ENCODE assay signal across 9 cellular contexts in the genomic region with DNA sequence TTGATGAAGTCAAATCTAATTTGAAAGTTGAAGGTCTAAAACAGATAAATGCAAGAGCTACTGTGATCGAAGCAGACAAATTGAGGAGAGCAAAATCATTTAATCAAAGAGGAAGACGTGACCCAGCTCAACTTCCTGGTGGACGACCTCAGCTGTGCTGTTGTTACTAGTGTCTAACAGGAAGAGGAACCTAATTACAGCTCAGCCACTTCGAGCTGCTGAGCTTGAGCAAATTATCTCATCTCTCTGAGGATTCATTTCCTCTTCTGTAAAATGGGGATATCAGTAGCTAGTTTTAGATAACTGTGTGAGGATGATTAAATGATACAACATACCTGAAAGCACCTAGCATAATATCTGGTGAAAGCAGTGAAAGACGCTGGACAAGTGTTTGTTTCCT. TPM values are rescaled to one million over a fixed set of nuclear protein-coding genes. Genes with fewer than 3 reads are reported as not detected.
DNase-seq lines count a peak whose midpoint lies in the region; ATAC-seq and TF ChIP-seq lines count a peak whose summit lies in the region.
"Had no signal": no experiment of that assay in that cellular context is flagged by ENCODE, and none has a peak within 500 bp of the region (broad histone marks: within the 10 kb centered on the region; RNA-seq: fewer than 3 reads in every experiment).

No MANE protein-coding gene starts in this region.

- H4K20me1 ChIP-seq in Karpas-422 (ENCODE audit: insufficient read depth, low read depth, low read length): no peaks in the 10 kb centered on the region

- ATAC-seq in GM19467 (IDR thresholded peaks at IDR 0.05; ENCODE audit: unreplicated experiment) (peak; percentile 54), HG02571 (IDR thresholded peaks at IDR 0.05; ENCODE audit: unreplicated experiment) (no peak)

- H2AFZ ChIP-seq in Karpas-422 (ENCODE audit: low read length): peak overlapping the region; percentile 81

- peaks cover 18% of the 10 kb centered on the region for H3K4me1 ChIP-seq in Karpas-422 (ENCODE audit: low read length)
- no peaks in the 10 kb centered on the region for H3K4me1 ChIP-seq in effector memory CD4-positive, alpha-beta T cell (ENCODE audit: control insufficient read depth, insufficient read depth, low read length, poor library complexity, severe bottlenecking)

- H3K4me3 ChIP-seq in GM06990 (replicated peaks; ENCODE audit: low read depth, low read length) (no peak overlapping the region), Karpas-422 (ENCODE audit: low read length) (0 out of 2 replicates have a peak overlapping the region, but pooled peaks have one; percentile 2)
- no peak overlapping the region for H3K4me3 ChIP-seq in effector memory CD4-positive, alpha-beta T cell (ENCODE audit: insufficient read depth, low read depth, low read length, poor library complexity, severe bottlenecking)

- DNase-seq in GM06990 (ENCODE audit: extremely low read depth, insufficient read length): peak; percentile 48
- DNase-seq in Karpas-422: peak; percentile 88
- no peak for DNase-seq in effector memory CD4-positive, alpha-beta T cell
- no peak for DNase-seq in NCI-H1105 treated with DMSO at 0.1 percent for 48 hours (lab: John Stamatoyannopoulos, UW)
- DNase-seq in DMS 273 treated with DMSO at 0.1 percent for 48 hours (lab: John Stamatoyannopoulos, UW): no peak
- no peak for DNase-seq in NCI-H1694 treated with DMSO at 0.1 percent for 48 hours (lab: John Stamatoyannopoulos, UW)

- 0 out of 2 replicates have a peak overlapping the region, but pooled peaks have one; percentile 23 for H3K27ac ChIP-seq in Karpas-422 (ENCODE audit: low read length)
- peak overlapping the region; percentile 32 for H3K27ac ChIP-seq in effector memory CD4-positive, alpha-beta T cell (ENCODE audit: insufficient read depth, low read length, poor library complexity, severe bottlenecking)

- H3K9ac ChIP-seq in Karpas-422 (ENCODE audit: low read length): no peak overlapping the region

- H3K36me3 ChIP-seq in GM06990 (ENCODE audit: control insufficient read depth, insufficient read depth, low read length) (no peaks in the 10 kb centered on the region), Karpas-422 (ENCODE audit: insufficient read depth, low read length) (no peaks in the 10 kb centered on the region)
- H3K36me3 ChIP-seq in effector memory CD4-positive, alpha-beta T cell (ENCODE audit: control insufficient read depth, insufficient read depth, low read length): no peaks in the 10 kb centered on the region

- no peaks in the 10 kb centered on the region for H3K9me2 ChIP-seq in Karpas-422 (replicated peaks; ENCODE audit: insufficient read depth, low read length)

- no peak for TF ChIP-seq CTCF in GM06990 (IDR thresholded peaks at IDR 0.05; ENCODE audit: insufficient read depth, low read length, poor library complexity, severe bottlenecking)

- H3K27me3 ChIP-seq in GM06990 (replicated peaks; ENCODE audit: control insufficient read depth, insufficient read depth, low read length) (no peaks in the 10 kb centered on the region), Karpas-422 (ENCODE audit: low read length) (no peaks in the 10 kb centered on the region)
- H3K27me3 ChIP-seq in effector memory CD4-positive, alpha-beta T cell (replicated peaks; ENCODE audit: control insufficient read depth, insufficient read depth, low read length, poor library complexity, severe bottlenecking): no peaks in the 10 kb centered on the region

- H3K4me2 ChIP-seq in Karpas-422 (ENCODE audit: low read depth, low read length, poor library complexity, severe bottlenecking): peak overlapping the region; percentile 51

- H3K9me3 ChIP-seq in Karpas-422 (ENCODE audit: low read length): no peaks in the 10 kb centered on the region
- H3K9me3 ChIP-seq in effector memory CD4-positive, alpha-beta T cell (ENCODE audit: control insufficient read depth, low read length): no peaks in the 10 kb centered on the region

- H3K79me2 ChIP-seq in Karpas-422 (ENCODE audit: low read length): no peaks in the 10 kb centered on the region

RNA-seq across cellular contexts. Expression of a gene that starts 48.6 kb away (rescaled TPM):
- not detected in 2 replicates for total RNA-seq in Karpas-422 (2014; rRNA removed; shearing (Covaris generic); ENCODE audit: low replicate concordance)
- total RNA-seq: kidney epithelial cell had no signal

Comparison
In these comparisons a context has a peak if more than half of its experiments do, and no peak if none do; other contexts are left out.
1. DNase-seq: peak in GM06990 (single experiment) and Karpas-422 (single experiment); none in effector memory CD4-positive, alpha-beta T cell (0 of 3), NCI-H1105 treated with DMSO at 0.1 percent for 48 hours (single experiment), DMS 273 treated with DMSO at 0.1 percent for 48 hours (single experiment) and NCI-H1694 treated with DMSO at 0.1 percent for 48 hours (single experiment).